ENCODE assay signal across 27 cellular contexts in the genomic region with DNA sequence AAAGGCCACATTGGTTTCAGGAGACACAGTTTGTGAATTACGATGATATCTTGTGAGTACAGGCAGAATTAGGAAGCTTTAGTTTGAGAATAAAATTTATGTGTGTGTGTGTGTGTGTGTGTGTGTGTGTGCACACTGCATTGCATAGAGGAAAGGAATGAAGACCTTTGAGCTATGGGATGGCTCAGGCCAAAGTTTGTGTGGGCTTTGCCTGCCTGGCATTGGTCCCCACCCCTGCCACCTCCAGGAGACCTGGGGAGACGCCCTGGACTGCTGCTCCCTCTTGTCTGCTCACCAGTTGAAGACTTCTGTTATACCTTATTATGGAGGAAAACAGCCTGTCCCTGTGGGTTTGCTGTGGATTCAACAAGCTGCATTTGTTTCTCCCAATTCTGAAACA. TPM values are rescaled to one million over a fixed set of nuclear protein-coding genes. Genes with fewer than 3 reads are reported as not detected.
DNase-seq lines count a peak whose midpoint lies in the region; ATAC-seq and TF ChIP-seq lines count a peak whose summit lies in the region.
"Had no signal": no experiment of that assay in that cellular context is flagged by ENCODE, and none has a peak within 500 bp of the region (broad histone marks: within the 10 kb centered on the region; RNA-seq: fewer than 3 reads in every experiment).

No MANE protein-coding gene starts in this region.

- intact Hi-C loops in left colon (cut with DNase I, micrococcal nuclease) = no loop called here
- intact Hi-C loops in CD8-positive, alpha-beta T cell (cut with DNase I, micrococcal nuclease) = no loop called here

- peak overlapping the region; percentile 98 for H3K27ac Mint-ChIP-seq in activated T-cell treated with anti-CD3 and anti-CD28 coated beads, Interleukin-2, amount 50 U/mL, for 72 hours
- peak overlapping the region; percentile 92 for H3K27ac Mint-ChIP-seq in activated T-helper 17 cell treated with anti-CD3 and anti-CD28 coated beads, Interleukin-2, amount 50 U/mL, for 72 hours
- peak overlapping the region; percentile 73 to 99 for H3K27ac Mint-ChIP-seq in stimulated activated naive CD8-positive, alpha-beta T cell treated with anti-CD3 and anti-CD28 coated beads, Interleukin-15, amount 100 ng/mL, for 72 hours
- H3K27ac Mint-ChIP-seq in CD8-positive, alpha-beta T cell = no peak overlapping the region
- H3K27ac Mint-ChIP-seq: mesothelial cell of epicardium; naive thymus-derived CD4-positive, alpha-beta T cell; WTC11 had no signal

- TF ChIP-seq CTCF in CD8-positive, alpha-beta T cell (IDR thresholded peaks at IDR 0.05) = no peak

- H3K9me3 ChIP-seq in CD8-positive, alpha-beta T cell (ENCODE audit: low read length) = no peaks in the 10 kb centered on the region
- H3K9me3 ChIP-seq: BE2C, body of pancreas, gastroesophageal sphincter, prostate gland, sigmoid colon, tibial nerve had no signal

- H3K4me1 Mint-ChIP-seq in activated T-cell treated with anti-CD3 and anti-CD28 coated beads, Interleukin-2, amount 50 U/mL, for 72 hours (ENCODE audit: low read depth) = peaks cover 97% of the 10 kb centered on the region
- H3K4me1 Mint-ChIP-seq in activated T-helper 17 cell treated with anti-CD3 and anti-CD28 coated beads, Interleukin-2, amount 50 U/mL, for 72 hours = peaks cover 54% of the 10 kb centered on the region
- peaks cover 100% of the 10 kb centered on the region for H3K4me1 Mint-ChIP-seq in stimulated activated naive CD8-positive, alpha-beta T cell treated with anti-CD3 and anti-CD28 coated beads, Interleukin-15, amount 100 ng/mL, for 72 hours
- peaks cover 66% of the 10 kb centered on the region for H3K4me1 Mint-ChIP-seq in CD8-positive, alpha-beta T cell (ENCODE audit: low read depth)
- H3K4me1 Mint-ChIP-seq: mesothelial cell of epicardium had no signal

- no peaks in the 10 kb centered on the region for H3K36me3 ChIP-seq in CD8-positive, alpha-beta T cell (ENCODE audit: insufficient read depth, low read length)
- H3K36me3 ChIP-seq: BE2C, prostate gland, sigmoid colon had no signal

- H3K27ac ChIP-seq in CD8-positive, alpha-beta T cell (ENCODE audit: low read depth, low read length) = no peak overlapping the region
- H3K27ac ChIP-seq: body of pancreas, gastroesophageal sphincter, prostate gland, sigmoid colon, tibial nerve had no signal

- peak overlapping the region in 1 of 2 donors; percentile 27 for H3K4me3 Mint-ChIP-seq in activated T-cell treated with anti-CD3 and anti-CD28 coated beads, Interleukin-2, amount 50 U/mL, for 72 hours
- peak overlapping the region; percentile 15 for H3K4me3 Mint-ChIP-seq in activated T-helper 17 cell treated with anti-CD3 and anti-CD28 coated beads, Interleukin-2, amount 50 U/mL, for 72 hours
- no peak overlapping the region for H3K4me3 Mint-ChIP-seq in stimulated activated naive CD8-positive, alpha-beta T cell treated with anti-CD3 and anti-CD28 coated beads, Interleukin-15, amount 100 ng/mL, for 72 hours
- H3K4me3 Mint-ChIP-seq in CD8-positive, alpha-beta T cell = no peak overlapping the region
- H3K4me3 Mint-ChIP-seq: mesothelial cell of epicardium; naive thymus-derived CD4-positive, alpha-beta T cell; WTC11 had no signal

- CTCF ChIA-PET in CD8-positive, alpha-beta T cell (lab: Charles Lee) = no interaction called here

- no peaks in the 10 kb centered on the region for H3K27me3 Mint-ChIP-seq in activated T-cell treated with anti-CD3 and anti-CD28 coated beads, Interleukin-2, amount 50 U/mL, for 72 hours (ENCODE audit: low read depth)
- no peaks in the 10 kb centered on the region for H3K27me3 Mint-ChIP-seq in activated T-helper 17 cell treated with anti-CD3 and anti-CD28 coated beads, Interleukin-2, amount 50 U/mL, for 72 hours
- no peaks in the 10 kb centered on the region for H3K27me3 Mint-ChIP-seq in stimulated activated naive CD8-positive, alpha-beta T cell treated with anti-CD3 and anti-CD28 coated beads, Interleukin-15, amount 100 ng/mL, for 72 hours
- H3K27me3 Mint-ChIP-seq in CD8-positive, alpha-beta T cell (ENCODE audit: low read depth) = no peaks in the 10 kb centered on the region
- H3K27me3 Mint-ChIP-seq: naive thymus-derived CD4-positive, alpha-beta T cell had no signal

- peaks cover 8 to 16% of the 10 kb centered on the region in 2 donors for H3K36me3 Mint-ChIP-seq in activated T-cell treated with anti-CD3 and anti-CD28 coated beads, Interleukin-2, amount 50 U/mL, for 72 hours (ENCODE audit: insufficient read depth in 2 of 2)
- H3K36me3 Mint-ChIP-seq in activated T-helper 17 cell treated with anti-CD3 and anti-CD28 coated beads, Interleukin-2, amount 50 U/mL, for 72 hours (ENCODE audit: low read depth) = peaks cover 13% of the 10 kb centered on the region
- H3K36me3 Mint-ChIP-seq in CD8-positive, alpha-beta T cell = peaks cover 30% of the 10 kb centered on the region

- POLR2A ChIA-PET in CD8-positive, alpha-beta T cell (lab: Charles Lee) = interaction anchor here (0.6 kb wide), 1 partner anchor 690 kb away, joined by 4 read pairs; no protein-coding TSS in a partner anchor

- no peak overlapping the region for H3K4me3 ChIP-seq in CD8-positive, alpha-beta T cell (ENCODE audit: low read depth, low read length)
- H3K4me3 ChIP-seq: body of pancreas, gastroesophageal sphincter, prostate gland, sigmoid colon, tibial nerve had no signal

- H3K27me3 ChIP-seq in CD8-positive, alpha-beta T cell (ENCODE audit: insufficient read depth, low read length) = no peaks in the 10 kb centered on the region
- H3K27me3 ChIP-seq: BE2C, body of pancreas, gastroesophageal sphincter, sigmoid colon, tibial nerve had no signal

- H3K4me1 ChIP-seq in CD8-positive, alpha-beta T cell (ENCODE audit: insufficient read depth, low read length) = peaks cover 5% of the 10 kb centered on the region
- H3K4me1 ChIP-seq: BE2C, body of pancreas, gastroesophageal sphincter, prostate gland, sigmoid colon had no signal

- no peak for DNase-seq in activated T-cell treated with anti-CD3 and anti-CD28 coated beads, Interleukin-2, amount 50 U/mL, for 72 hours
- DNase-seq in activated T-cell treated with anti-CD3 and anti-CD28 coated beads, Interleukin-2, amount 50 U/mL, for 1 hour = no peak
- DNase-seq in left colon (peak in 1 of 2 donors; percentile 21), NCI-H774 (lab: John Stamatoyannopoulos, UW) (no peak)
- DNase-seq in stimulated activated naive CD8-positive, alpha-beta T cell treated with anti-CD3 and anti-CD28 coated beads, Interleukin-15, amount 100 ng/mL, for 72 hours = no peak
- no peak for DNase-seq in CD8-positive, alpha-beta T cell
- DNase-seq: BE2C; body of pancreas; COR-L47; DMS53; Kasumi-1; left ventricle myocardium superior; naive thymus-derived CD4-positive, alpha-beta T cell; NCI-H1694; NCI-H524 treated with DMSO at 0.1 percent for 48 hours; nucleus accumbens; Right ventricle myocardium superior; sigmoid colon had no signal

- ATAC-seq in activated T-cell treated with anti-CD3 and anti-CD28 coated beads, Interleukin-2, amount 50 U/mL, for 72 hours (replicated peaks in 1 of 2) = no peak
- no peak for ATAC-seq in activated T-helper 17 cell treated with anti-CD3 and anti-CD28 coated beads, Interleukin-2, amount 50 U/mL, for 72 hours (replicated peaks)
- peak; percentile 99 for ATAC-seq in left colon
- no peak for ATAC-seq in stimulated activated naive CD8-positive, alpha-beta T cell treated with anti-CD3 and anti-CD28 coated beads, Interleukin-15, amount 100 ng/mL, for 72 hours
- no peak for ATAC-seq in CD8-positive, alpha-beta T cell
- ATAC-seq: body of pancreas; gastroesophageal sphincter; left ventricle myocardium superior; naive thymus-derived CD4-positive, alpha-beta T cell; WTC11 had no signal

- peaks cover 4 to 6% of the 10 kb centered on the region in 2 donors for H3K9me3 Mint-ChIP-seq in activated T-cell treated with anti-CD3 and anti-CD28 coated beads, Interleukin-2, amount 50 U/mL, for 72 hours
- H3K9me3 Mint-ChIP-seq in activated T-helper 17 cell treated with anti-CD3 and anti-CD28 coated beads, Interleukin-2, amount 50 U/mL, for 72 hours = peaks cover 9% of the 10 kb centered on the region
- H3K9me3 Mint-ChIP-seq in stimulated activated naive CD8-positive, alpha-beta T cell treated with anti-CD3 and anti-CD28 coated beads, Interleukin-15, amount 100 ng/mL, for 72 hours = peaks cover 9 to 14% of the 10 kb centered on the region in 2 donors
- no peaks in the 10 kb centered on the region for H3K9me3 Mint-ChIP-seq in CD8-positive, alpha-beta T cell

RNA-seq across cellular contexts. Expression of gene TIGIT, which starts 37.2 kb away (rescaled TPM):
- 10 to 100 TPM; 77.2 to 80.2 TPM for total RNA-seq in activated T-cell treated with anti-CD3 and anti-CD28 coated beads, Interleukin-2, amount 50 U/mL, for 72 hours
- total RNA-seq in activated T-helper 17 cell treated with anti-CD3 and anti-CD28 coated beads, Interleukin-2, amount 50 U/mL, for 72 hours = 10 to 100 TPM; 21.5 to 53.0 TPM
- total RNA-seq in left colon = 1 to 10 TPM in 1 of 2 donors, under 1 TPM in 1; 0.73 to 1.2 TPM
- 1 to 10 TPM; 8.7 to 9.8 TPM for total RNA-seq in CD8-positive, alpha-beta T cell
- total RNA-seq: body of pancreas, endothelial cell of umbilical vein, fibroblast of lung, G401, left ventricle myocardium superior, mesothelial cell of epicardium, Right ventricle myocardium superior had no signal

Comparison
In these comparisons a context has a peak if more than half of its experiments do, and no peak if none do; other contexts are left out.
1. RNA of gene TIGIT, which starts 37.2 kb away (total RNA-seq): 77.2 to 80.2 TPM in activated T-cell treated with anti-CD3 and anti-CD28 coated beads, Interleukin-2, amount 50 U/mL, for 72 hours, 21.5 to 53.0 TPM in activated T-helper 17 cell treated with anti-CD3 and anti-CD28 coated beads, Interleukin-2, amount 50 U/mL, for 72 hours and 8.7 to 9.8 TPM in CD8-positive, alpha-beta T cell; 0.73 to 1.2 TPM in left colon; every median in the first group is over 4 times any median in the second.